Comparison of ENCODE assay signal across 1 cellular context in genomic region chr5:98791110-98791509, GRCh38.
TF ChIP-seq lines count a peak whose summit lies in the region.

No MANE protein-coding gene starts in this region.

TF ChIP-seq in WTC11, 78 proteins besides CTCF, POLR2A, EP300 and RAD21 (continued from another document):
- TF ChIP-seq ATF6 (CRISPR knock-in tag; IDR thresholded peaks at IDR 0.05) (no peak), ZNF416 (CRISPR knock-in tag; IDR thresholded peaks at IDR 0.05) (no peak), PREB (CRISPR knock-in tag; IDR thresholded peaks at IDR 0.05; ENCODE audit: borderline replicate concordance) (no peak), ZBTB43 (CRISPR knock-in tag; IDR thresholded peaks at IDR 0.05) (no peak), E2F5 (CRISPR knock-in tag; IDR thresholded peaks at IDR 0.05) (no peak), ELF4 (CRISPR knock-in tag; IDR thresholded peaks at IDR 0.05; ENCODE audit: low read depth) (no peak)
